Comparison of ENCODE assay signal across 8 cellular contexts in genomic region chr6:151452750-151453427, GRCh38. TPM values are rescaled to one million over a fixed set of nuclear protein-coding genes. Genes with fewer than 3 reads are reported as not detected.
DNase-seq lines count a peak whose midpoint lies in the region; ATAC-seq and TF ChIP-seq lines count a peak whose summit lies in the region.

No MANE protein-coding gene starts in this region.

- no peak for TF ChIP-seq POLR2A in spleen (IDR thresholded peaks at IDR 0.05)

- H3K27ac ChIP-seq in Karpas-422 (ENCODE audit: low read length) (peak overlapping the region; percentile 68), ascending aorta (peak overlapping the region; percentile 96), spleen (peak overlapping the region; percentile 90 to 98 (median 96))

- H3K79me2 ChIP-seq in Karpas-422 (ENCODE audit: low read length) = peaks cover 75% of the 10 kb centered on the region

- H2AFZ ChIP-seq in Karpas-422 (ENCODE audit: low read length) = no peak overlapping the region

- H3K36me3 Mint-ChIP-seq in Calu3 (ENCODE audit: insufficient read depth, unreplicated experiment) = peaks cover 20% of the 10 kb centered on the region

- CTCF ChIA-PET in Calu3 (lab: Charles Lee) = interaction anchor here (0.6 kb wide), 1 partner anchor 815 kb away, joined by 3 read pairs; no protein-coding TSS in a partner anchor

- H3K36me3 ChIP-seq in Karpas-422 (ENCODE audit: insufficient read depth, low read length) (peaks cover 4% of the 10 kb centered on the region; the same call in 1 of the 2 replicates), ascending aorta (no peaks in the 10 kb centered on the region), spleen (peaks cover 0 to 19% (median 5%) of the 10 kb centered on the region in 6 donors)

- no peaks in the 10 kb centered on the region for H4K20me1 ChIP-seq in Karpas-422 (ENCODE audit: insufficient read depth, low read depth, low read length)

- no peaks in the 10 kb centered on the region for H3K27me3 Mint-ChIP-seq in Calu3 (ENCODE audit: unreplicated experiment)

- H3K9me3 Mint-ChIP-seq in Calu3 (ENCODE audit: low read depth, unreplicated experiment) = no peaks in the 10 kb centered on the region

- no peaks in the 10 kb centered on the region for H3K9me2 ChIP-seq in Karpas-422 (replicated peaks; ENCODE audit: insufficient read depth, low read length)

- H3K4me1 Mint-ChIP-seq in Calu3 (ENCODE audit: low read depth, unreplicated experiment) = peaks cover 7% of the 10 kb centered on the region

- TF ChIP-seq CTCF in Calu3 (IDR thresholded peaks at IDR 0.05; ENCODE audit: unreplicated experiment) = no peak
- TF ChIP-seq CTCF in ascending aorta (IDR thresholded peaks at IDR 0.05) = no peak
- TF ChIP-seq CTCF in spleen (IDR thresholded peaks at IDR 0.05 in 8 of 11, conservative IDR thresholded peaks at IDR 0.05 in 3 of 11) = no peak

- H3K4me3 ChIP-seq in Karpas-422 (ENCODE audit: low read length) (peak overlapping the region; percentile 85), ascending aorta (peak overlapping the region; percentile 86), spleen (peak overlapping the region; percentile 71 to 94 (median 88))

- H3K27ac Mint-ChIP-seq in Calu3 (ENCODE audit: unreplicated experiment) = peak overlapping the region; percentile 89

- intact Hi-C loops in Calu3 (cut with micrococcal nuclease; ENCODE audit: unreplicated experiment) = loop anchor here (10.0 kb wide), 1 partner anchor 212 kb away; no protein-coding TSS in a partner anchor
- intact Hi-C loops in ascending aorta (cut with DNase I) = loop anchor here (1.0 to 5.0 kb wide), 2 partner anchors 63 to 586 kb away; partner anchors contain the start of gene MTHFD1L
- intact Hi-C loops in spleen (cut with DNase I; ENCODE audit: low total_unique reads) = no loop called here

- peaks cover 36% of the 10 kb centered on the region for H3K4me1 ChIP-seq in Karpas-422 (ENCODE audit: low read length)
- H3K4me1 ChIP-seq in ascending aorta = peaks cover 0 to 8% of the 10 kb centered on the region in 2 donors
- peaks cover 11 to 49% (median 33%) of the 10 kb centered on the region in 6 donors for H3K4me1 ChIP-seq in spleen

- H3K27me3 ChIP-seq in Karpas-422 (ENCODE audit: low read length) (no peaks in the 10 kb centered on the region), ascending aorta (no peaks in the 10 kb centered on the region), spleen (replicated peaks in 1 of 7) (no peaks in the 10 kb centered on the region)

- H3K9me3 ChIP-seq in Karpas-422 (ENCODE audit: low read length) = no peaks in the 10 kb centered on the region
- H3K9me3 ChIP-seq in ascending aorta = no peaks in the 10 kb centered on the region
- no peaks in the 10 kb centered on the region for H3K9me3 ChIP-seq in spleen

- 1 to 2% (median 1%) methylated on average over 21 to 24 of the region's 24 CpGs for WGBS in spleen, 5 donors

- ATAC-seq in HG03442 (IDR thresholded peaks at IDR 0.05; ENCODE audit: unreplicated experiment) (no peak), GM18909 (IDR thresholded peaks at IDR 0.05; ENCODE audit: poor library complexity, unreplicated experiment) (no peak), HG03196 (IDR thresholded peaks at IDR 0.05; ENCODE audit: unreplicated experiment) (no peak)

- peak overlapping the region; percentile 84 for H3K4me3 Mint-ChIP-seq in Calu3 (ENCODE audit: low read depth, unreplicated experiment)

- BruUV-seq in Calu3 (replicated peaks; lab: Mats Ljungman, UMichigan) = TSS peak; percentile 63

- peak overlapping the region; percentile 95 for H3K4me2 ChIP-seq in Karpas-422 (ENCODE audit: low read depth, low read length, poor library complexity, severe bottlenecking)

- H3K9ac ChIP-seq in Karpas-422 (ENCODE audit: low read length) = peak overlapping the region; percentile 81

- no peak for DNase-seq in Calu3
- DNase-seq in Karpas-422 = peak; percentile 69
- peak in 1 of 2 donors; percentile 71 for DNase-seq in ascending aorta (ENCODE audit: low spot score in 2 of 2)
- DNase-seq in iPS-NIHi11 (ENCODE audit: low spot score) = peak; percentile 14
- DNase-seq in spleen = no peak

RNA-seq across cellular contexts. Expression of gene RMND1, which starts 1.0 kb away (rescaled TPM):
- total RNA-seq in Calu3 (2022) = 13.2 and 15.5 TPM in 2 replicates
- 25.3 and 31.0 TPM in 2 replicates for total RNA-seq in Karpas-422 (2014; rRNA removed; shearing (Covaris generic); ENCODE audit: low replicate concordance)
- 3.8 TPM for total RNA-seq in ascending aorta
- 10 to 100 TPM; 12.6 to 23.2 (median 17.0) TPM for total RNA-seq in spleen
- 10 to 100 TPM; 11.7 to 13.4 (median 13.1) TPM for polyA plus RNA-seq in spleen

RNA-seq across cellular contexts. Expression of gene CCDC170, which starts 40.9 kb away (rescaled TPM):
- total RNA-seq in Calu3 (2022) = 0.26 TPM in 1 of 2 replicates, not detected in the other
- total RNA-seq in Karpas-422 (2014; rRNA removed; shearing (Covaris generic); ENCODE audit: low replicate concordance) = not detected in 2 replicates
- not detected for total RNA-seq in ascending aorta
- 1 to 10 TPM; 1.6 to 4.3 (median 3.3) TPM for total RNA-seq in spleen
- polyA plus RNA-seq in spleen = under 1 TPM; 0.49 to 0.54 (median 0.54) TPM

Comparison
In these comparisons a context has a peak if more than half of its experiments do, and no peak if none do; other contexts are left out.
1. DNase-seq: peak in Karpas-422 (single experiment) and iPS-NIHi11 (single experiment); none in Calu3 (single experiment) and spleen (single experiment).
2. Peak in every context shown above with its lines, with median percentiles within 50 percentile points of each other: H3K27ac ChIP-seq and H3K4me3 ChIP-seq.